8 cellular contexts compared by ENCODE assay signal in the genomic region with DNA sequence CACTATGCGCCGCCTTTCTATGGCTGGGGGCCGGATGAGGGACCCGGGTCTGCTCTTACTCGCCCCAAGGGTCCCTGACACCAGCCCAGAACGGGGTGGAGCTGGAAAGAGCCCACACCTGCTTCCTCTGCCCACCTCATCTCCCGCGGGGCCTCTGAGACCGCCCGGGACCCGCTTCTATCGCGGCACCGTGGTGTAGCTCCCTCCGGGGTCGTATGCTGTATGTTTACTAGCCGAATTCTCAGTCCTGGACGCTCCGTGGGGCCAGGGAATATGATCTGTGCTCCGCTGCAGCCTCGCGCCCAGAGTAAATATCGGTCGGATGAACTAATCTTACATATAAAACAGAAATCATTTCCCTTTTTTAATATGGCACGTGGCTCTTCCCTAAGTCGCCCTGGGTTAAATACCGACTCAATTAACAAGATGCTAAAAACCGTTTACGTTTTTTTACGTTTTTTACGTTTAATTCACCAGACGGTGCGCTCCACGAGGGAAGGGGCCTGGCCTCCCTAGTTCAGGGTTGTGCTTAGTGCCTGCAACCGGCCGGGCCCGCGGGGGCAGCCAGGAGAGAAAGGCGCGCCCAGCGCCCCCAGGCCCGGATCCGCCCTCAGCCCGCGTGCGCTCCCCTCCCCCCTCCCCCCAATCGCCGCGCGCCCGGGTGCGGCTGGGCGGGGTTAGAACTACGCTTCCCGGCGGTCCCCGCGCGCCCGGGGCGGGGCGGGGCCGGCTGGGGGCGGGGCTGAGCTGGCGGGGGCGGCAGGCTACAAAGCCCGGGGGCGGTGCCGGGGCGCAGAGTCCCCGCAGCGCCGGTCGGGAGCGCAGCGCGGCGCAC. TPM values are rescaled to one million over a fixed set of nuclear protein-coding genes. Genes with fewer than 3 reads are reported as not detected.
DNase-seq lines count a peak whose midpoint lies in the region; ATAC-seq lines count a peak whose summit lies in the region.

TSS of gene RBM38 (plus strand) at position 793 of the 835 bp plus-strand sequence. CDS start 186 bp downstream, outside the sequence.

- peak within 1 kb of the TSS; percentile 96 for H3K27ac Mint-ChIP-seq in activated CD4-positive, alpha-beta memory T cell treated with anti-CD3 and anti-CD28 coated beads, Interleukin-2, amount 10 ng/mL, durations not matched to agents 7 days and 5 days

- POLR2A ChIA-PET in activated CD4-positive, alpha-beta memory T cell treated with anti-CD3 and anti-CD28 coated beads, Interleukin-2, amount 10 ng/mL, durations not matched to agents 7 days and 5 days (lab: Charles Lee), result interaction anchor here (0.8 to 7.1 kb wide), 20 partner anchors 8 to 232 kb away, joined by 3 to 157 read pairs (median 4); partner anchors contain the start of genes RAE1 and ZBP1

- DNase-seq in SIG-M5 treated with dmso at 0.1 percent for 504 hours (lab: John Stamatoyannopoulos, UW; ENCODE audit: unreplicated experiment), result peak; percentile 73
- DNase-seq in SIG-M5 (lab: John Stamatoyannopoulos, UW), result no peak
- peak; percentile 14 for DNase-seq in NCI-H446 treated with DMSO at 0.1 percent for 48 hours (lab: John Stamatoyannopoulos, UW)
- peak; percentile 83 for DNase-seq in activated CD4-positive, alpha-beta memory T cell treated with anti-CD3 and anti-CD28 coated beads, Interleukin-2, amount 10 ng/mL, durations not matched to agents 7 days and 5 days
- peak; percentile 70 for DNase-seq in effector CD8-positive, alpha-beta T cell (lab: John Stamatoyannopoulos, UW)
- DNase-seq in medulla oblongata (ENCODE audit: extremely low spot score), result peak; percentile 75
- peak; percentile 67 to 78 (median 72) for DNase-seq in stimulated activated CD4-positive, alpha-beta T cell treated with anti-CD3 and anti-CD28 coated beads, TNF-alpha, amount 100 ng/mL, for 48 hours (ENCODE audit: low read depth in 3 of 3)

- ATAC-seq in HG02970 (IDR thresholded peaks at IDR 0.05; ENCODE audit: low FRiP score, unreplicated experiment), result peak; percentile 70

- H3K4me3 Mint-ChIP-seq in activated CD4-positive, alpha-beta memory T cell treated with anti-CD3 and anti-CD28 coated beads, Interleukin-2, amount 10 ng/mL, durations not matched to agents 7 days and 5 days, result peak within 1 kb of the TSS; percentile 98

- peaks cover 35% of the 10 kb centered on the region for H3K36me3 Mint-ChIP-seq in activated CD4-positive, alpha-beta memory T cell treated with anti-CD3 and anti-CD28 coated beads, Interleukin-2, amount 10 ng/mL, durations not matched to agents 7 days and 5 days (ENCODE audit: low read depth)

- CTCF ChIA-PET in activated CD4-positive, alpha-beta memory T cell treated with anti-CD3 and anti-CD28 coated beads, Interleukin-2, amount 10 ng/mL, durations not matched to agents 7 days and 5 days (lab: Charles Lee), result interaction anchor here (0.6 to 5.1 kb wide), 9 partner anchors 8 to 228 kb away, joined by 3 to 40 read pairs (median 7); no protein-coding TSS in a partner anchor

- no peaks in the 10 kb centered on the region for H3K9me3 Mint-ChIP-seq in activated CD4-positive, alpha-beta memory T cell treated with anti-CD3 and anti-CD28 coated beads, Interleukin-2, amount 10 ng/mL, durations not matched to agents 7 days and 5 days

- peaks cover 48% of the 10 kb centered on the region for H3K4me1 Mint-ChIP-seq in activated CD4-positive, alpha-beta memory T cell treated with anti-CD3 and anti-CD28 coated beads, Interleukin-2, amount 10 ng/mL, durations not matched to agents 7 days and 5 days

- no peaks in the 10 kb centered on the region for H3K27me3 Mint-ChIP-seq in activated CD4-positive, alpha-beta memory T cell treated with anti-CD3 and anti-CD28 coated beads, Interleukin-2, amount 10 ng/mL, durations not matched to agents 7 days and 5 days

RNA-seq across cellular contexts. Expression of gene RBM38, which starts in this region (rescaled TPM):
- 100 to 1,000 TPM; 116 to 119 TPM for total RNA-seq in activated CD4-positive, alpha-beta memory T cell treated with anti-CD3 and anti-CD28 coated beads, Interleukin-2, amount 10 ng/mL, durations not matched to agents 7 days and 5 days
